9 cellular contexts compared by ENCODE assay signal in the genomic region with DNA sequence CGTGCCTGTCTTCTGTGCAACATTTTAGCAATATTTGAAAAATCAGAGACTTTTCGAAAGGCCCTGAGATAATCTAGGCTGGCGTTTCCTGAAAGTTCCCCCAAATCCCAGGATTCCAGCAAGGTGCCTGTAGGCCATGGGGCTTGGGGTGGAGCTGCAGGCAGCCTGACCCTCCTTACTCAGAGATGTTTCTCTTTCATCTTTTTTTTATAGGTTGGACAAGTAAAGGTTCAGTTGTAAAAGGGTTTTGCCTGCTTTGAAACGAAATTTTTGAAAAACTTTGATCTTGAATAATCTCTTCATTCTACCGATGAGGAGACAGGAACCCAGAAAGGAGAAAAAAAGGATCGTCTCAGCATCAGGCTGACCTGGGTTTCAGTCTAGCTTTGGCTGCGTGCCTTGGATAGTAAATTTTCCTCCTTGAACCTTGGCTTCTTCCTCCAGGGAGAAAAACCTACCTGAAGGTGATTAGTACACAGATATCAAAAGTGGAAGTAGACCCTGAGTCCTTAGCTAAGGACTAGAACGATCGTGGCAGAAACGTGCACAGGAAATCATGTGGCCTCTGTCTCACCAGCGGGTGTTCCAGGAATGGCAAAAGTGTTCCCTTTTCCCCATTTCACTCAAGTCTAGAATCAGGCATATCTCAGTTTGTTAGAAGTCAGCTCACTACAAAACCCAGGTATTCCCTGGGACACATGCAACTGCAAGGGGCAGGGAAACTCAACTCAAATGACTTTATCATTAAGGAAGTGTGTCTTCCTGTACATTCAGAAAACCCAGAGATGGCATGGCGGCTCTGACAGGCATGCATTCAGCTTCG.
DNase-seq lines count a peak whose midpoint lies in the region; ATAC-seq and TF ChIP-seq lines count a peak whose summit lies in the region.
"Had no signal": no experiment of that assay in that cellular context is flagged by ENCODE, and none has a peak within 500 bp of the region (broad histone marks: within the 10 kb centered on the region; RNA-seq: fewer than 3 reads in every experiment).

No MANE protein-coding gene starts in this region.

- H3K27ac Mint-ChIP-seq in mesothelial cell of epicardium: peak overlapping the region; percentile 37

- no TSS peak for BruUV-seq in A673 (replicated peaks; lab: Mats Ljungman, UMichigan)

- H3K27me3 Mint-ChIP-seq in mesothelial cell of epicardium (ENCODE audit: low read depth): no peaks in the 10 kb centered on the region

- no peaks in the 10 kb centered on the region for H3K36me3 ChIP-seq in A673 (ENCODE audit: insufficient read depth, low read length, poor library complexity, severe bottlenecking)
- H3K36me3 ChIP-seq: brain microvascular endothelial cell had no signal

- ATAC-seq in GM21360 (IDR thresholded peaks at IDR 0.05; ENCODE audit: unreplicated experiment) (no peak), GM18861 (IDR thresholded peaks at IDR 0.05; ENCODE audit: unreplicated experiment) (no peak)

- no peak overlapping the region for H3K4me3 Mint-ChIP-seq in mesothelial cell of epicardium

- peaks cover 59% of the 10 kb centered on the region for H3K4me1 Mint-ChIP-seq in mesothelial cell of epicardium

- H3K4me1 ChIP-seq in A673 (ENCODE audit: insufficient read depth, low read length, poor library complexity, severe bottlenecking): peaks cover 45% of the 10 kb centered on the region

- peak overlapping the region; percentile 86 for H3K27ac ChIP-seq in A673 (ENCODE audit: low read depth, low read length, poor library complexity, severe bottlenecking)
- H3K27ac ChIP-seq: brain microvascular endothelial cell had no signal

- H3K36me3 Mint-ChIP-seq in mesothelial cell of epicardium: no peaks in the 10 kb centered on the region

- H3K9me3 ChIP-seq in A673 (ENCODE audit: low read depth, low read length, poor library complexity, severe bottlenecking): no peaks in the 10 kb centered on the region

- TF ChIP-seq CTCF in A673 (conservative IDR thresholded peaks at IDR 0.05; ENCODE audit: low read depth, low read length) (no peak), mesothelial cell of epicardium (IDR thresholded peaks at IDR 0.05; ENCODE audit: unreplicated experiment) (no peak)

- no peaks in the 10 kb centered on the region for H3K9me3 Mint-ChIP-seq in mesothelial cell of epicardium

- H3K27me3 ChIP-seq in A673 (replicated peaks; ENCODE audit: insufficient read depth, low read depth, low read length, poor library complexity): no peaks in the 10 kb centered on the region
- H3K27me3 ChIP-seq: brain microvascular endothelial cell had no signal

- H3K4me3 ChIP-seq in A673 (ENCODE audit: low read depth, low read length, poor library complexity, severe bottlenecking): no peak overlapping the region

- intact Hi-C loops in A673 (cut with micrococcal nuclease; ENCODE audit: unreplicated experiment): no loop called here

- POLR2A ChIA-PET in A673 (lab: Charles Lee; ENCODE audit: low non-redundant PET): no interaction called here

- CTCF ChIA-PET in A673 (lab: Charles Lee): no interaction called here

- no peak for DNase-seq in A673 (ENCODE audit: low spot score)
- DNase-seq in HT-29 (ENCODE audit: low spot score): peak; percentile 69
- peak; percentile 28 to 39 for DNase-seq in activated CD4-positive, alpha-beta T cell treated with anti-CD3 and anti-CD28 coated beads, Interleukin-2, amount 50 U/mL, for 48 hours
- DNase-seq in mesothelial cell of epicardium (ENCODE audit: low spot score in 2 of 2, unreplicated experiment in 2 of 2): no peak
- no peak for DNase-seq in dedifferentiated amniotic fluid mesenchymal stem cell (ENCODE audit: extremely low spot score)
- DNase-seq in retina: no peak
- DNase-seq: brain microvascular endothelial cell had no signal

Comparison
In these comparisons a context has a peak if more than half of its experiments do, and no peak if none do; other contexts are left out.
1. DNase-seq: peak in HT-29 (single experiment) and activated CD4-positive, alpha-beta T cell treated with anti-CD3 and anti-CD28 coated beads, Interleukin-2, amount 50 U/mL, for 48 hours (2 of 2); none in A673 (single experiment), mesothelial cell of epicardium (0 of 2), dedifferentiated amniotic fluid mesenchymal stem cell (single experiment) and retina (single experiment).